Comparison of ENCODE assay signal across 9 cellular contexts in genomic region chr6:163814494-163815364, GRCh38.
A peak's percentile ranks its signal among the peaks of the same experiment; 100 is the strongest.
DNase-seq lines count a peak whose midpoint lies in the region; ATAC-seq, FAIRE-seq and TF ChIP-seq lines count a peak whose summit lies in the region.
"Had no signal": no experiment of that assay in that cellular context is flagged by ENCODE, and none has a peak within 500 bp of the region (broad histone marks: within the 10 kb centered on the region; RNA-seq: fewer than 3 reads in every experiment).

No MANE protein-coding gene starts in this region.

- H3K36me3 ChIP-seq in BJ (ENCODE audit: control insufficient read depth, insufficient read depth, low read length) (no peaks in the 10 kb centered on the region), OCI-LY1 (ENCODE audit: insufficient read depth, low read length) (no peaks in the 10 kb centered on the region), kidney (ENCODE audit: control insufficient read depth in 1 of 2, insufficient read depth in 2 of 2, low read length in 2 of 2) (no peaks in the 10 kb centered on the region)

- CTCF ChIA-PET in BJ (lab: Yijun Ruan, JAX): interaction anchor here (0.6 to 1.5 kb wide), 3 partner anchors 9 to 16 kb away, joined by 3 to 4 read pairs (median 4); no protein-coding TSS in a partner anchor

- no peak overlapping the region for H3K27ac ChIP-seq in OCI-LY1 (ENCODE audit: low read depth, low read length, poor library complexity, severe bottlenecking)
- H3K27ac ChIP-seq in kidney (ENCODE audit: low read depth in 2 of 2, low read length in 2 of 2): no peak overlapping the region

- H3K9me2 ChIP-seq in OCI-LY1 (ENCODE audit: low read depth, low read length): no peaks in the 10 kb centered on the region

- H3K27me3 ChIP-seq in BJ (ENCODE audit: control insufficient read depth, insufficient read depth, low read length) (no peaks in the 10 kb centered on the region), OCI-LY1 (ENCODE audit: insufficient read depth, low read length) (no peaks in the 10 kb centered on the region)

- H3K9me3 ChIP-seq in OCI-LY1 (ENCODE audit: low read length) (no peaks in the 10 kb centered on the region), kidney (ENCODE audit: control insufficient read depth in 1 of 2, low read length in 2 of 2) (no peaks in the 10 kb centered on the region)

- POLR2A ChIA-PET in BJ (lab: Charles Lee): no interaction called here

- H3K9ac ChIP-seq in OCI-LY1 (ENCODE audit: low read length) (no peak overlapping the region), kidney (ENCODE audit: low read length in 2 of 2) (no peak overlapping the region)

- peak; percentile 57 for ATAC-seq in GM21526 (IDR thresholded peaks at IDR 0.05; ENCODE audit: low FRiP score, unreplicated experiment)

- no peak for FAIRE-seq in kidney (lab: Jason Lieb, UNC)

- H3K4me2 ChIP-seq in OCI-LY1 (ENCODE audit: low read length): peak overlapping the region; percentile 18; the same call in 1 of the 2 replicates

- peak; percentile 41; the same call in 1 of the 2 replicates for TF ChIP-seq CTCF in BJ (IDR thresholded peaks at IDR 0.05; ENCODE audit: insufficient read depth, low read depth, low read length)
- no peak for TF ChIP-seq CTCF in OCI-LY1 (IDR thresholded peaks at IDR 0.05; ENCODE audit: low read length)
- no peak for TF ChIP-seq CTCF in GM20000 (IDR thresholded peaks at IDR 0.05; ENCODE audit: extremely low read depth, missing control alignments)
- TF ChIP-seq CTCF in kidney (IDR thresholded peaks at IDR 0.05; ENCODE audit: borderline replicate concordance, extremely low read depth, insufficient read depth): no peak

- H2AFZ ChIP-seq in OCI-LY1 (ENCODE audit: low read length): no peak overlapping the region

- H3K4me1 ChIP-seq in OCI-LY1 (ENCODE audit: insufficient read depth, low read length, severe bottlenecking): peaks cover 17% of the 10 kb centered on the region
- no peaks in the 10 kb centered on the region for H3K4me1 ChIP-seq in kidney (ENCODE audit: control insufficient read depth in 1 of 2, insufficient read depth in 1 of 2, low read depth in 1 of 2, low read length in 2 of 2)

- H3K79me2 ChIP-seq in OCI-LY1 (ENCODE audit: insufficient read depth, low read length): no peaks in the 10 kb centered on the region

- no peak overlapping the region for H3K4me3 ChIP-seq in BJ (ENCODE audit: low read depth, low read length)
- H3K4me3 ChIP-seq in OCI-LY1 (ENCODE audit: low read depth, low read length, poor library complexity, severe bottlenecking): no peak overlapping the region
- no peak overlapping the region for H3K4me3 ChIP-seq in kidney (ENCODE audit: low read length in 2 of 2)

- H4K20me1 ChIP-seq in OCI-LY1 (ENCODE audit: insufficient read depth, low read length): no peaks in the 10 kb centered on the region

- H3F3A ChIP-seq in OCI-LY1 (ENCODE audit: insufficient read depth, low read length): no peaks in the 10 kb centered on the region

- intact Hi-C loops in kidney (cut with DNase I): no loop called here

- DNase-seq in BJ (ENCODE audit: low read depth): peak; percentile 82
- peak; percentile 91 for DNase-seq in hepatic stellate cell (ENCODE audit: low spot score)
- no peak for DNase-seq in stimulated activated naive CD4-positive, alpha-beta T cell treated with Interleukin-2 at 50 U/mL for 16 hours (lab: John Stamatoyannopoulos, UW)
- no peak for DNase-seq in GM20000 (ENCODE audit: low spot score)
- DNase-seq in kidney: no peak
- no peak for DNase-seq in NCI-H2081 treated with DMSO at 0.1 percent for 48 hours (lab: John Stamatoyannopoulos, UW)
- DNase-seq: cortex of kidney had no signal

Comparison
In these comparisons a context has a peak if more than half of its experiments do, and no peak if none do; other contexts are left out.
1. DNase-seq: peak in BJ (single experiment) and hepatic stellate cell (single experiment); none in stimulated activated naive CD4-positive, alpha-beta T cell treated with Interleukin-2 at 50 U/mL for 16 hours (single experiment), GM20000 (single experiment), kidney (single experiment) and NCI-H2081 treated with DMSO at 0.1 percent for 48 hours (single experiment).